1 cellular context compared by ENCODE assay signal in genomic region chr4:156710571-156711195, GRCh38.
TF ChIP-seq lines count a peak whose summit lies in the region.

No MANE protein-coding gene starts in this region.

TF ChIP-seq in IMR-90, 13 proteins besides CTCF, POLR2A, EP300 and RAD21:
- TF ChIP-seq CEBPB (IDR thresholded peaks at IDR 0.05; ENCODE audit: low read depth, low read length) (no peak), FOS (IDR thresholded peaks at IDR 0.05; ENCODE audit: low read depth, low read length) (no peak), ELK1 (IDR thresholded peaks at IDR 0.05; ENCODE audit: borderline replicate concordance, low read depth, low read length) (no peak)
